18 cellular contexts compared by ENCODE assay signal in the genomic region with DNA sequence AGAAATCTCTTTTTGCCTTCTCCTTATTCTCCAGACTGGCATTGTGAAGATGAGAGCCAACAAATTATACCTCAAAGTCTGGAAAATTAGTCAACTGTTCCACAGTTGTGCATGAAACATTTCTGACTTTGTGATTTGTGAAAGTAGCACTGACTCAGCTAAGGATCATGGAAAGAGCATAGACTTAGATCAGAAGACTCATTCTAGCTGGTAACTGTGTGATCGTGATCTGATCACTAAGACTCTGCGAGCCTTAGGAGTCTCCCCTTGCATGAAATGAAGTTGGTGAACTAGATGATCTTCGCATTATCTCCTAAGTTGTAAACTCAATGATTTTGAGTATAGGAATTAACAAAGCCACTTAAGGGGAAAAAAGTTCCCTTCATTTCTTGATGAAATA.
A peak's percentile ranks its signal among the peaks of the same experiment; 100 is the strongest.
DNase-seq lines count a peak whose midpoint lies in the region; ATAC-seq lines count a peak whose summit lies in the region.
"Had no signal": no experiment of that assay in that cellular context is flagged by ENCODE, and none has a peak within 500 bp of the region (broad histone marks: within the 10 kb centered on the region; RNA-seq: fewer than 3 reads in every experiment).

No MANE protein-coding gene starts in this region.

- H3K4me1 Mint-ChIP-seq in activated naive CD4-positive, alpha-beta T cell treated with anti-CD3 and anti-CD28 coated beads, Interleukin-2, amount 10 ng/mL, durations not matched to agents 7 days and 5 days = no peaks in the 10 kb centered on the region
- H3K4me1 Mint-ChIP-seq in activated T-helper 17 cell treated with anti-CD3 and anti-CD28 coated beads, Interleukin-2, amount 50 U/mL, for 72 hours = no peaks in the 10 kb centered on the region
- H3K4me1 Mint-ChIP-seq in stimulated activated effector memory CD8-positive, alpha-beta T cell treated with anti-CD3 and anti-CD28 coated beads, Interleukin-12 subunit alpha, Interleukin-12 subunit beta, amount 100 ng/mL, for 72 hours = no peaks in the 10 kb centered on the region
- H3K4me1 Mint-ChIP-seq: CD4-positive, CD25-positive, alpha-beta regulatory T cell; CD8-positive, alpha-beta memory T cell; IgD-negative memory B cell had no signal

- no peaks in the 10 kb centered on the region for H3K36me3 Mint-ChIP-seq in activated naive CD4-positive, alpha-beta T cell treated with anti-CD3 and anti-CD28 coated beads, Interleukin-2, amount 50 U/mL, for 72 hours
- H3K36me3 Mint-ChIP-seq in activated naive CD4-positive, alpha-beta T cell treated with anti-CD3 and anti-CD28 coated beads, Interleukin-2, amount 10 ng/mL, durations not matched to agents 7 days and 5 days = no peaks in the 10 kb centered on the region
- H3K36me3 Mint-ChIP-seq in activated T-helper 17 cell treated with anti-CD3 and anti-CD28 coated beads, Interleukin-2, amount 50 U/mL, for 72 hours (ENCODE audit: low read depth) = no peaks in the 10 kb centered on the region
- no peaks in the 10 kb centered on the region for H3K36me3 Mint-ChIP-seq in stimulated activated effector memory CD8-positive, alpha-beta T cell treated with anti-CD3 and anti-CD28 coated beads, Interleukin-12 subunit alpha, Interleukin-12 subunit beta, amount 100 ng/mL, for 72 hours
- H3K36me3 Mint-ChIP-seq: CD4-positive, CD25-positive, alpha-beta regulatory T cell had no signal

- no peak overlapping the region for H3K27ac Mint-ChIP-seq in activated naive CD4-positive, alpha-beta T cell treated with anti-CD3 and anti-CD28 coated beads, Interleukin-2, amount 50 U/mL, for 72 hours
- no peak overlapping the region for H3K27ac Mint-ChIP-seq in activated naive CD4-positive, alpha-beta T cell treated with anti-CD3 and anti-CD28 coated beads, Interleukin-2, amount 10 ng/mL, durations not matched to agents 7 days and 5 days
- no peak overlapping the region for H3K27ac Mint-ChIP-seq in activated T-helper 17 cell treated with anti-CD3 and anti-CD28 coated beads, Interleukin-2, amount 50 U/mL, for 72 hours
- H3K27ac Mint-ChIP-seq in stimulated activated effector memory CD8-positive, alpha-beta T cell treated with anti-CD3 and anti-CD28 coated beads, Interleukin-12 subunit alpha, Interleukin-12 subunit beta, amount 100 ng/mL, for 72 hours = no peak overlapping the region
- H3K27ac Mint-ChIP-seq: CD4-positive, CD25-positive, alpha-beta regulatory T cell; CD8-positive, alpha-beta memory T cell; IgD-negative memory B cell had no signal

- ATAC-seq in activated naive CD4-positive, alpha-beta T cell treated with anti-CD3 and anti-CD28 coated beads, Interleukin-2, amount 50 U/mL, for 72 hours = peak; percentile 79 to 83
- peak; percentile 65 for ATAC-seq in activated T-helper 17 cell treated with anti-CD3 and anti-CD28 coated beads, Interleukin-2, amount 50 U/mL, for 72 hours (replicated peaks)
- ATAC-seq in stimulated activated effector memory CD8-positive, alpha-beta T cell treated with anti-CD3 and anti-CD28 coated beads, Interleukin-12 subunit alpha, Interleukin-12 subunit beta, amount 100 ng/mL, for 72 hours = peak; percentile 45
- no peak for ATAC-seq in HG03045 (IDR thresholded peaks at IDR 0.05; ENCODE audit: unreplicated experiment)
- ATAC-seq: HepG2 had no signal

- no peaks in the 10 kb centered on the region for H3K27me3 Mint-ChIP-seq in activated naive CD4-positive, alpha-beta T cell treated with anti-CD3 and anti-CD28 coated beads, Interleukin-2, amount 10 ng/mL, durations not matched to agents 7 days and 5 days
- H3K27me3 Mint-ChIP-seq in activated T-helper 17 cell treated with anti-CD3 and anti-CD28 coated beads, Interleukin-2, amount 50 U/mL, for 72 hours = no peaks in the 10 kb centered on the region
- H3K27me3 Mint-ChIP-seq: CD4-positive, CD25-positive, alpha-beta regulatory T cell; CD8-positive, alpha-beta memory T cell; IgD-negative memory B cell had no signal

- no peak for DNase-seq in activated naive CD4-positive, alpha-beta T cell treated with anti-CD3 and anti-CD28 coated beads, Interleukin-2, amount 50 U/mL, for 72 hours (ENCODE audit: low spot score in 2 of 2)
- DNase-seq in activated naive CD4-positive, alpha-beta T cell treated with anti-CD3 and anti-CD28 coated beads, Interleukin-2, amount 10 ng/mL, durations not matched to agents 7 days and 5 days = no peak
- peak; percentile 11 for DNase-seq in RKO (ENCODE audit: low spot score)
- DNase-seq in stimulated activated effector memory CD8-positive, alpha-beta T cell treated with anti-CD3 and anti-CD28 coated beads, Interleukin-12 subunit alpha, Interleukin-12 subunit beta, amount 100 ng/mL, for 72 hours (ENCODE audit: low spot score in 2 of 2) = no peak
- DNase-seq in putamen (ENCODE audit: low spot score) = no peak
- DNase-seq in DMS79 treated with DMSO at 0.1 percent for 48 hours (lab: John Stamatoyannopoulos, UW) = no peak
- DNase-seq: ACHN; BE2C; C1 segment of cervical spinal cord; CD4-positive, CD25-positive, alpha-beta regulatory T cell; CD8-positive, alpha-beta memory T cell; COR-L47; DMS 273 treated with DMSO at 0.1 percent for 48 hours; DMS53 had no signal

- no peak overlapping the region for H3K4me3 Mint-ChIP-seq in activated naive CD4-positive, alpha-beta T cell treated with anti-CD3 and anti-CD28 coated beads, Interleukin-2, amount 10 ng/mL, durations not matched to agents 7 days and 5 days
- no peak overlapping the region for H3K4me3 Mint-ChIP-seq in activated T-helper 17 cell treated with anti-CD3 and anti-CD28 coated beads, Interleukin-2, amount 50 U/mL, for 72 hours
- H3K4me3 Mint-ChIP-seq in stimulated activated effector memory CD8-positive, alpha-beta T cell treated with anti-CD3 and anti-CD28 coated beads, Interleukin-12 subunit alpha, Interleukin-12 subunit beta, amount 100 ng/mL, for 72 hours = no peak overlapping the region
- H3K4me3 Mint-ChIP-seq: CD8-positive, alpha-beta memory T cell; IgD-negative memory B cell had no signal

- CTCF ChIA-PET in activated naive CD4-positive, alpha-beta T cell treated with anti-CD3 and anti-CD28 coated beads, Interleukin-2, amount 10 ng/mL, durations not matched to agents 7 days and 5 days (lab: Charles Lee) = no interaction called here

- H3K9me3 Mint-ChIP-seq in activated naive CD4-positive, alpha-beta T cell treated with anti-CD3 and anti-CD28 coated beads, Interleukin-2, amount 50 U/mL, for 72 hours = no peaks in the 10 kb centered on the region
- no peaks in the 10 kb centered on the region for H3K9me3 Mint-ChIP-seq in activated naive CD4-positive, alpha-beta T cell treated with anti-CD3 and anti-CD28 coated beads, Interleukin-2, amount 10 ng/mL, durations not matched to agents 7 days and 5 days
- no peaks in the 10 kb centered on the region for H3K9me3 Mint-ChIP-seq in activated T-helper 17 cell treated with anti-CD3 and anti-CD28 coated beads, Interleukin-2, amount 50 U/mL, for 72 hours
- no peaks in the 10 kb centered on the region for H3K9me3 Mint-ChIP-seq in stimulated activated effector memory CD8-positive, alpha-beta T cell treated with anti-CD3 and anti-CD28 coated beads, Interleukin-12 subunit alpha, Interleukin-12 subunit beta, amount 100 ng/mL, for 72 hours
- H3K9me3 Mint-ChIP-seq: CD4-positive, CD25-positive, alpha-beta regulatory T cell; CD8-positive, alpha-beta memory T cell; IgD-negative memory B cell had no signal
